7 cellular contexts compared by ENCODE assay signal in genomic region chr6:30914854-30915590, GRCh38. TPM values are rescaled to one million over a fixed set of nuclear protein-coding genes. Genes with fewer than 3 reads are reported as not detected.
DNase-seq lines count a peak whose midpoint lies in the region; ATAC-seq, FAIRE-seq and TF ChIP-seq lines count a peak whose summit lies in the region.
"Had no signal": no experiment of that assay in that cellular context is flagged by ENCODE, and none has a peak within 500 bp of the region (broad histone marks: within the 10 kb centered on the region; RNA-seq: fewer than 3 reads in every experiment).

No MANE protein-coding gene starts in this region.

- H3K9ac ChIP-seq in HUES6 (ENCODE audit: low read length) (peak overlapping the region; percentile 63), GM12878 (ENCODE audit: control insufficient read depth, insufficient read depth, low read length) (peak overlapping the region; percentile 86)

- TF ChIP-seq CTCF in GM12878 (IDR thresholded peaks at IDR 0.05 in 2 of 3, conservative IDR thresholded peaks at IDR 0.05 in 1 of 3; ENCODE audit: control insufficient read depth in 2 of 3, extremely low read depth in 1 of 3, insufficient read depth in 1 of 3, low read depth in 3 of 3, low read length in 3 of 3) = no peak

- CTCF ChIA-PET in GM12878 (lab: Yijun Ruan, JAX) = interaction anchor here (0.7 to 9.3 kb wide), 32 partner anchors 11 to 656 kb away, joined by 3 to 122 read pairs (median 6); partner anchors contain the start of gene DDR1

- H3K4me1 ChIP-seq in HUES6 (ENCODE audit: control insufficient read depth, insufficient read depth, low read length) (peaks cover 21% of the 10 kb centered on the region), GM12878 (ENCODE audit: control insufficient read depth, insufficient read depth, low read length) (peaks cover 3% of the 10 kb centered on the region; the same call in 1 of the 2 replicates)

- TF ChIP-seq POLR2A in GM12878 (IDR thresholded peaks at IDR 0.05; ENCODE audit: low read depth, low read length) = no peak

- WGBS in GM12878 (ENCODE audit: insufficient coverage, insufficient replicate concordance, low lambda C conversion rate, missing lambda C conversion rate) = 29% methylated on average over 17 of the region's 17 CpGs

- peak overlapping the region; percentile 78 to 89 for H3K27ac Mint-ChIP-seq in natural killer cell treated with Interleukin-12 subunit alpha and Interleukin-12 subunit beta and Interleukin-15 and Interleukin-18, amount 100 ng/mL, for 72 hours

- peak overlapping the region; percentile 99 for H3K4me2 ChIP-seq in GM12878 (ENCODE audit: control insufficient read depth, insufficient read depth)

- TF ChIP-seq RAD21 in GM12878 (IDR thresholded peaks at IDR 0.05; ENCODE audit: insufficient read depth, low read depth, low read length) = no peak

- H3K36me3 ChIP-seq in HUES6 (ENCODE audit: control insufficient read depth, insufficient read depth, low read length) (peaks cover 56% of the 10 kb centered on the region), GM12878 (ENCODE audit: control insufficient read depth in 2 of 2, insufficient read depth in 2 of 2, low read length in 1 of 2) (peaks cover 7 to 9% of the 10 kb centered on the region in 2 experiments; a peak in 3 of 4 replicates)

- H3K27me3 ChIP-seq in HUES6 (ENCODE audit: control insufficient read depth, insufficient read depth, low read length) = no peaks in the 10 kb centered on the region
- no peaks in the 10 kb centered on the region for H3K27me3 ChIP-seq in GM12878 (replicated peaks in 1 of 2; ENCODE audit: control insufficient read depth in 2 of 2, insufficient read depth in 2 of 2, low read length in 1 of 2)

- peak overlapping the region; percentile 94 for H3K4me3 Mint-ChIP-seq in natural killer cell treated with Interleukin-12 subunit alpha and Interleukin-12 subunit beta and Interleukin-15 and Interleukin-18, amount 100 ng/mL, for 72 hours

- peak; percentile 71 for FAIRE-seq in GM12878 (lab: Jason Lieb, UNC)
- FAIRE-seq: TTC549 had no signal

- H3K4me3 ChIP-seq in HUES6 (ENCODE audit: low read depth, low read length) (peak overlapping the region; percentile 65), GM12878 (peak overlapping the region; percentile 91)

- intact Hi-C loops in GM12878 (cut with micrococcal nuclease; ENCODE audit: unreplicated experiment) = loop anchor here (1.0 to 5.0 kb wide), 4 partner anchors 87 to 167 kb away; no protein-coding TSS in a partner anchor

- no peaks in the 10 kb centered on the region for H4K20me1 ChIP-seq in GM12878 (ENCODE audit: control insufficient read depth, insufficient read depth)

- peak overlapping the region; percentile 80 for H2AFZ ChIP-seq in GM12878 (ENCODE audit: control insufficient read depth, low read depth, low read length)

- DNase-seq in GM12878 (ENCODE audit: low read depth, low spot score) = no peak
- no peak for DNase-seq in natural killer cell treated with Interleukin-12 subunit alpha and Interleukin-12 subunit beta and Interleukin-15 and Interleukin-18, amount 100 ng/mL, for 72 hours (ENCODE audit: low spot score)
- no peak for DNase-seq in CD1c-positive myeloid dendritic cell (ENCODE audit: extremely low spot score)
- DNase-seq in iPS-NIHi11 (ENCODE audit: low spot score) = no peak

- peaks cover 9% of the 10 kb centered on the region for H3K79me2 ChIP-seq in GM12878 (ENCODE audit: control insufficient read depth, insufficient read depth, low read length)

- TSS peak; percentile 66 for BruUV-seq in GM12878 (replicated peaks; lab: Mats Ljungman, UMichigan)

- peaks cover 19% of the 10 kb centered on the region for H3K36me3 Mint-ChIP-seq in natural killer cell treated with Interleukin-12 subunit alpha and Interleukin-12 subunit beta and Interleukin-15 and Interleukin-18, amount 100 ng/mL, for 72 hours

- in situ Hi-C loops in GM12878 (cut with MboI) = loop anchor here (5.0 kb wide), 1 partner anchor 162 kb away; no protein-coding TSS in a partner anchor

- no peaks in the 10 kb centered on the region for H3K27me3 Mint-ChIP-seq in natural killer cell treated with Interleukin-12 subunit alpha and Interleukin-12 subunit beta and Interleukin-15 and Interleukin-18, amount 100 ng/mL, for 72 hours

- H3K9me3 ChIP-seq in HUES6 (ENCODE audit: control insufficient read depth, insufficient read depth, low read depth, low read length) (no peaks in the 10 kb centered on the region), GM12878 (replicated peaks; ENCODE audit: control insufficient read depth, insufficient read depth, low read length) (no peaks in the 10 kb centered on the region)

- TF ChIP-seq EP300 in GM12878 (IDR thresholded peaks at IDR 0.05; ENCODE audit: borderline replicate concordance in 1 of 2, control insufficient read depth in 1 of 2, low read depth in 2 of 2, low read length in 2 of 2) = no peak

- H3K4me1 Mint-ChIP-seq in natural killer cell treated with Interleukin-12 subunit alpha and Interleukin-12 subunit beta and Interleukin-15 and Interleukin-18, amount 100 ng/mL, for 72 hours (ENCODE audit: low read depth in 2 of 2) = peaks cover 33 to 34% of the 10 kb centered on the region in 2 donors

- 0 out of 2 replicates have a peak overlapping the region, but pooled peaks have one; percentile 43 for H3K27ac ChIP-seq in HUES6 (ENCODE audit: low read depth, low read length)
- peak overlapping the region; percentile 87 for H3K27ac ChIP-seq in GM12878 (ENCODE audit: control insufficient read depth, insufficient read depth)

- H3K9me3 Mint-ChIP-seq in natural killer cell treated with Interleukin-12 subunit alpha and Interleukin-12 subunit beta and Interleukin-15 and Interleukin-18, amount 100 ng/mL, for 72 hours = no peaks in the 10 kb centered on the region

- SMC1A ChIA-PET in GM12878 (lab: Charles Lee; ENCODE audit: uncharacterized antibody, unreplicated experiment) = interaction anchor here (0.8 to 7.9 kb wide), 25 partner anchors 12 to 462 kb away, joined by 3 to 141 read pairs (median 5); partner anchors contain the start of gene DDR1

- POLR2A ChIA-PET in GM12878 (lab: Charles Lee) = interaction anchor here (0.6 to 4.4 kb wide), 7 partner anchors 12 to 178 kb away, joined by 3 to 50 read pairs (median 5); partner anchors contain the start of gene DDR1

- RAD21 ChIA-PET in GM12878 (lab: Charles Lee; ENCODE audit: unreplicated experiment) = interaction anchor here (0.8 to 4.6 kb wide), 19 partner anchors 14 to 176 kb away, joined by 3 to 138 read pairs (median 9); partner anchors contain the start of gene DDR1

- peak; percentile 4; the same call in 2 of the 3 replicates for ATAC-seq in GM12878
- ATAC-seq in natural killer cell treated with Interleukin-12 subunit alpha and Interleukin-12 subunit beta and Interleukin-15 and Interleukin-18, amount 100 ng/mL, for 72 hours = no peak
- no peak for ATAC-seq in HG03039 (IDR thresholded peaks at IDR 0.05; ENCODE audit: unreplicated experiment)

RNA-seq across cellular contexts. Expression of gene VARS2, which starts 1.0 kb away (rescaled TPM):
- total RNA-seq in GM12878 (2013; cell fraction: nucleolus; rRNA removed) = 64.4 and 76.9 TPM in 2 replicates
- 61.6 and 70.7 TPM in 2 replicates for total RNA-seq in GM12878 (2014; rRNA removed)
- 28.2 and 30.3 TPM in 2 replicates for total RNA-seq in GM12878 (2014; rRNA removed; fragmentation: Illumina TruSeq; extraction: Trizol)
- 64.3 and 71.2 TPM in 2 replicates for total RNA-seq in GM12878 (2021)
- polyA plus RNA-seq in GM12878 (2011; ENCODE audit: low read depth) = 12.9 TPM
- polyA plus RNA-seq in GM12878 (2011; rRNA removed) = 34.6 and 59.9 TPM in 2 replicates
- 41.6 and 56.1 TPM in 2 replicates for polyA plus RNA-seq in GM12878 (2011; cell fraction: cytosol; rRNA removed)
- polyA plus RNA-seq in GM12878 (2011; cell fraction: nucleus; rRNA removed) = 384 and 390 TPM in 2 replicates
- 29.2 and 30.8 TPM in 2 replicates for polyA plus RNA-seq in GM12878 (2012)
- 21.8 and 38.1 TPM in 2 replicates for polyA plus RNA-seq in GM12878 (2014; fragmentation: Illumina TruSeq; extraction: Trizol)
- 1 to 10 TPM; 3.8 to 4.3 TPM for polyA plus RNA-seq in GM12878 (2014; fragmentation: Nextera tagmentation; extraction: Ambion mirVana)
- 56.0 and 56.4 TPM in 2 replicates for polyA plus RNA-seq in GM12878 (2014; rRNA removed)
- 10 to 100 TPM; 47.2 to 51.0 TPM for polyA plus RNA-seq in GM12878 (2016; fragmentation: Nextera tagmentation; extraction: Ambion mirVana)
- 74.7 and 75.1 TPM in 2 replicates for polyA minus RNA-seq in GM12878 (2011; rRNA and poly(A)+ RNA removed)
- polyA minus RNA-seq in GM12878 (2011; cell fraction: cytosol; rRNA and poly(A)+ RNA removed) = 23.5 and 31.3 TPM in 2 replicates
- polyA minus RNA-seq in GM12878 (2011; cell fraction: nucleus; rRNA and poly(A)+ RNA removed) = 56.5 and 70.7 TPM in 2 replicates
- 10 to 100 TPM; 47.2 to 90.5 TPM for total RNA-seq in natural killer cell treated with Interleukin-12 subunit alpha and Interleukin-12 subunit beta and Interleukin-15 and Interleukin-18, amount 100 ng/mL, for 72 hours

RNA-seq across cellular contexts. Expression of gene GTF2H4, which starts 7.0 kb away (rescaled TPM):
- total RNA-seq in GM12878 (2013; cell fraction: nucleolus; rRNA removed) = 76.6 and 84.0 TPM in 2 replicates
- total RNA-seq in GM12878 (2014; rRNA removed) (16.8 and 17.3 TPM in 2 replicates), GM12878 (2014; rRNA removed; fragmentation: Illumina TruSeq; extraction: Trizol) (20.4 and 24.2 TPM in 2 replicates), GM12878 (2021) (43.4 and 43.8 TPM in 2 replicates)
- polyA plus RNA-seq in GM12878 (2011; ENCODE audit: low read depth) = 18.0 TPM
- polyA plus RNA-seq in GM12878 (2011; rRNA removed) (20.8 and 43.4 TPM in 2 replicates), GM12878 (2014; fragmentation: Illumina TruSeq; extraction: Trizol) (39.5 and 40.3 TPM in 2 replicates), GM12878 (2014; fragmentation: Nextera tagmentation; extraction: Ambion mirVana) (1 to 10 TPM; 1.1 to 2.2 TPM), GM12878 (2014; rRNA removed) (41.0 and 55.8 TPM in 2 replicates), GM12878 (2016; fragmentation: Nextera tagmentation; extraction: Ambion mirVana) (10 to 100 TPM in 1 of 2 experiments, 1 to 10 TPM in 1; 9.2 to 12.4 TPM)
- polyA plus RNA-seq in GM12878 (2011; cell fraction: cytosol; rRNA removed) = 32.7 and 37.2 TPM in 2 replicates
- polyA plus RNA-seq in GM12878 (2011; cell fraction: nucleus; rRNA removed) = 184 and 197 TPM in 2 replicates
- 19.5 and 22.0 TPM in 2 replicates for polyA plus RNA-seq in GM12878 (2012)
- 13.5 and 22.9 TPM in 2 replicates for polyA minus RNA-seq in GM12878 (2011; rRNA and poly(A)+ RNA removed)
- polyA minus RNA-seq in GM12878 (2011; cell fraction: cytosol; rRNA and poly(A)+ RNA removed) = 6.8 and 8.7 TPM in 2 replicates
- polyA minus RNA-seq in GM12878 (2011; cell fraction: nucleus; rRNA and poly(A)+ RNA removed) = 27.4 and 34.9 TPM in 2 replicates
- 10 to 100 TPM; 29.4 to 49.5 TPM for total RNA-seq in natural killer cell treated with Interleukin-12 subunit alpha and Interleukin-12 subunit beta and Interleukin-15 and Interleukin-18, amount 100 ng/mL, for 72 hours

RNA-seq across cellular contexts. Expression of gene SFTA2, which starts 16.9 kb away (rescaled TPM):
- total RNA-seq in GM12878 (2013; cell fraction: nucleolus; rRNA removed) = not detected in 2 replicates
- total RNA-seq in GM12878 (2014; rRNA removed) = 0.38 TPM in 1 of 2 replicates, not detected in the other
- 0.36 TPM in 1 of 2 replicates, not detected in the other for total RNA-seq in GM12878 (2014; rRNA removed; fragmentation: Illumina TruSeq; extraction: Trizol)
- total RNA-seq in GM12878 (2021) = 0.92 and 0.93 TPM in 2 replicates
- polyA plus RNA-seq in GM12878 (2011; ENCODE audit: low read depth) = not detected
- not detected in 2 replicates for polyA plus RNA-seq in GM12878 (2011; rRNA removed)
- not detected in 2 replicates for polyA plus RNA-seq in GM12878 (2011; cell fraction: cytosol; rRNA removed)
- not detected in 2 replicates for polyA plus RNA-seq in GM12878 (2011; cell fraction: nucleus; rRNA removed)
- polyA plus RNA-seq in GM12878 (2012) = 0.25 TPM in 1 of 2 replicates, not detected in the other
- 0.26 TPM in 1 of 2 replicates, not detected in the other for polyA plus RNA-seq in GM12878 (2014; fragmentation: Illumina TruSeq; extraction: Trizol)
- polyA plus RNA-seq in GM12878 (2014; fragmentation: Nextera tagmentation; extraction: Ambion mirVana) = under 1 TPM; 0.31 to 0.53 TPM
- polyA plus RNA-seq in GM12878 (2014; rRNA removed) = 0.27 TPM in 1 of 2 replicates, not detected in the other
- polyA plus RNA-seq in GM12878 (2016; fragmentation: Nextera tagmentation; extraction: Ambion mirVana) = under 1 TPM in 1 of 2 experiments, not detected in 1; 0.15 TPM
- 0.36 TPM in 1 of 2 replicates, not detected in the other for polyA minus RNA-seq in GM12878 (2011; rRNA and poly(A)+ RNA removed)
- not detected in 2 replicates for polyA minus RNA-seq in GM12878 (2011; cell fraction: cytosol; rRNA and poly(A)+ RNA removed)
- not detected in 2 replicates for polyA minus RNA-seq in GM12878 (2011; cell fraction: nucleus; rRNA and poly(A)+ RNA removed)
- not detected for total RNA-seq in natural killer cell treated with Interleukin-12 subunit alpha and Interleukin-12 subunit beta and Interleukin-15 and Interleukin-18, amount 100 ng/mL, for 72 hours

RNA-seq across cellular contexts. Expression of gene MUCL3, which starts 25.8 kb away (rescaled TPM):
- not detected in 2 replicates for total RNA-seq in GM12878 (2013; cell fraction: nucleolus; rRNA removed)
- 0.68 and 0.76 TPM in 2 replicates for total RNA-seq in GM12878 (2014; rRNA removed)
- 0.54 and 0.64 TPM in 2 replicates for total RNA-seq in GM12878 (2014; rRNA removed; fragmentation: Illumina TruSeq; extraction: Trizol)
- total RNA-seq in GM12878 (2021) = 0.28 and 0.48 TPM in 2 replicates
- polyA plus RNA-seq in GM12878 (2011; ENCODE audit: low read depth) = 0.09 TPM
- 0.03 TPM in 2 replicates for polyA plus RNA-seq in GM12878 (2011; rRNA removed)
- polyA plus RNA-seq in GM12878 (2011; cell fraction: cytosol; rRNA removed) = 0.04 and 0.05 TPM in 2 replicates
- not detected in 2 replicates for polyA plus RNA-seq in GM12878 (2011; cell fraction: nucleus; rRNA removed)
- 0.05 and 0.07 TPM in 2 replicates for polyA plus RNA-seq in GM12878 (2012)
- 0.73 and 1.4 TPM in 2 replicates for polyA plus RNA-seq in GM12878 (2014; fragmentation: Illumina TruSeq; extraction: Trizol)
- 1 to 10 TPM; 1.2 to 1.4 TPM for polyA plus RNA-seq in GM12878 (2014; fragmentation: Nextera tagmentation; extraction: Ambion mirVana)
- polyA plus RNA-seq in GM12878 (2014; rRNA removed) = 0.79 and 0.83 TPM in 2 replicates
- under 1 TPM; 0.04 to 0.08 TPM for polyA plus RNA-seq in GM12878 (2016; fragmentation: Nextera tagmentation; extraction: Ambion mirVana)
- not detected in 2 replicates for polyA minus RNA-seq in GM12878 (2011; rRNA and poly(A)+ RNA removed)
- not detected in 2 replicates for polyA minus RNA-seq in GM12878 (2011; cell fraction: cytosol; rRNA and poly(A)+ RNA removed)
- not detected in 2 replicates for polyA minus RNA-seq in GM12878 (2011; cell fraction: nucleus; rRNA and poly(A)+ RNA removed)
- total RNA-seq in natural killer cell treated with Interleukin-12 subunit alpha and Interleukin-12 subunit beta and Interleukin-15 and Interleukin-18, amount 100 ng/mL, for 72 hours = not detected

RNA-seq across cellular contexts. Expression of gene DDR1, which starts 30.7 kb away (rescaled TPM):
- 83.6 and 88.2 TPM in 2 replicates for total RNA-seq in GM12878 (2013; cell fraction: nucleolus; rRNA removed)
- total RNA-seq in GM12878 (2014; rRNA removed) (17.9 and 18.3 TPM in 2 replicates), GM12878 (2014; rRNA removed; fragmentation: Illumina TruSeq; extraction: Trizol) (11.2 and 11.6 TPM in 2 replicates), GM12878 (2021) (39.0 and 39.9 TPM in 2 replicates)
- polyA plus RNA-seq in GM12878 (2011; ENCODE audit: low read depth) = 6.3 TPM
- polyA plus RNA-seq in GM12878 (2011; rRNA removed) (19.2 and 27.8 TPM in 2 replicates), GM12878 (2014; fragmentation: Illumina TruSeq; extraction: Trizol) (8.0 and 12.2 TPM in 2 replicates), GM12878 (2014; fragmentation: Nextera tagmentation; extraction: Ambion mirVana) (1 to 10 TPM; 1.1 to 2.2 TPM), GM12878 (2014; rRNA removed) (21.5 and 23.0 TPM in 2 replicates), GM12878 (2016; fragmentation: Nextera tagmentation; extraction: Ambion mirVana) (1 to 10 TPM; 8.9 to 9.1 TPM)
- 30.9 and 38.1 TPM in 2 replicates for polyA plus RNA-seq in GM12878 (2011; cell fraction: cytosol; rRNA removed)
- 128 and 138 TPM in 2 replicates for polyA plus RNA-seq in GM12878 (2011; cell fraction: nucleus; rRNA removed)
- 13.5 and 17.3 TPM in 2 replicates for polyA plus RNA-seq in GM12878 (2012)
- polyA minus RNA-seq in GM12878 (2011; rRNA and poly(A)+ RNA removed) = 34.8 and 57.6 TPM in 2 replicates
- polyA minus RNA-seq in GM12878 (2011; cell fraction: cytosol; rRNA and poly(A)+ RNA removed) = 28.7 and 40.0 TPM in 2 replicates
- 42.9 and 58.5 TPM in 2 replicates for polyA minus RNA-seq in GM12878 (2011; cell fraction: nucleus; rRNA and poly(A)+ RNA removed)
- 1 to 10 TPM; 2.9 to 7.4 TPM for total RNA-seq in natural killer cell treated with Interleukin-12 subunit alpha and Interleukin-12 subunit beta and Interleukin-15 and Interleukin-18, amount 100 ng/mL, for 72 hours
